8 cellular contexts compared by ENCODE assay signal in genomic region chr20:35284267-35284991, GRCh38.
DNase-seq lines count a peak whose midpoint lies in the region; ATAC-seq and TF ChIP-seq lines count a peak whose summit lies in the region.

EIF6 (minus strand) TSS chr20:35284772; CDS start chr20:35284487, 285 bp downstream.

- peak within 1 kb of the TSS; percentile 84 for H3K4me3 ChIP-seq in retinal pigment epithelial cell (ENCODE audit: low read length)

- POLR2A ChIA-PET in GM10248 (lab: Yijun Ruan, JAX): interaction anchor here (0.6 to 1.1 kb wide), 6 partner anchors 20 to 656 kb away, joined by 3 to 6 read pairs (median 4); partner anchors contain the start of gene TRPC4AP

- TF ChIP-seq CTCF in GM10248 (IDR thresholded peaks at IDR 0.05; ENCODE audit: control extremely low read depth, extremely low read depth, low read depth, missing control alignments): no peak
- no peak for TF ChIP-seq CTCF in retinal pigment epithelial cell (conservative IDR thresholded peaks at IDR 0.05; ENCODE audit: low read depth, low read length)

- peak; percentile 69 for ATAC-seq in HG02763 (IDR thresholded peaks at IDR 0.05; ENCODE audit: unreplicated experiment)
- ATAC-seq in HG03378 (IDR thresholded peaks at IDR 0.05; ENCODE audit: unreplicated experiment): no peak

- DNase-seq in GM10248 (ENCODE audit: extremely low spot score) (peak; percentile 93), NCI-H2029 treated with DMSO at 0.1 percent for 48 hours (lab: John Stamatoyannopoulos, UW) (peak; percentile 63), T-helper 9 cell (peak; percentile 42), astrocyte of the hippocampus (ENCODE audit: low read depth, low spot score) (peak; percentile 95), hypothalamus (lab: John Stamatoyannopoulos, UW) (peak in 49 of 51 donors; percentile 23 to 85 (median 67)), retinal pigment epithelial cell (ENCODE audit: low read depth) (peak; percentile 59)

- CTCF ChIA-PET in GM10248 (lab: Yijun Ruan, JAX): interaction anchor here (1.1 to 1.8 kb wide), 8 partner anchors 13 to 188 kb away, joined by 3 to 7 read pairs (median 4); partner anchors contain the start of gene EDEM2

Comparison
In these comparisons a context has a peak if more than half of its experiments do, and no peak if none do; other contexts are left out.
1. DNase-seq: peak in every context shown above with its lines; median percentile 95 in astrocyte of the hippocampus; 93 in GM10248; 67 in hypothalamus; 63 in NCI-H2029 treated with DMSO at 0.1 percent for 48 hours; 59 in retinal pigment epithelial cell; 42 in T-helper 9 cell.